In genomic region chr3:138323971-138324370, GRCh38 we compare ENCODE assay signal across 27 cellular contexts. TPM values are rescaled to one million over a fixed set of nuclear protein-coding genes. Genes with fewer than 3 reads are reported as not detected.
A peak's percentile ranks its signal among the peaks of the same experiment; 100 is the strongest.
DNase-seq lines count a peak whose midpoint lies in the region; ATAC-seq, FAIRE-seq and TF ChIP-seq lines count a peak whose summit lies in the region.
"Had no signal": no experiment of that assay in that cellular context is flagged by ENCODE, and none has a peak within 500 bp of the region (broad histone marks: within the 10 kb centered on the region; RNA-seq: fewer than 3 reads in every experiment).

No MANE protein-coding gene starts in this region.

- no peaks in the 10 kb centered on the region for H3K9me3 ChIP-seq in MG63

- H3K4me3 ChIP-seq in MG63: no peak overlapping the region
- H3K4me3 ChIP-seq in bronchial epithelial cell (ENCODE audit: low read depth, low read length): no peak overlapping the region
- H3K4me3 ChIP-seq: GM23338, K562 had no signal

- peaks cover 37% of the 10 kb centered on the region for H3K4me1 Mint-ChIP-seq in stimulated activated effector memory CD8-positive, alpha-beta T cell treated with anti-CD3 and anti-CD28 coated beads, Interleukin-12 subunit alpha, Interleukin-12 subunit beta, amount 100 ng/mL, for 72 hours

- ATAC-seq in stimulated activated effector memory CD8-positive, alpha-beta T cell treated with anti-CD3 and anti-CD28 coated beads, Interleukin-12 subunit alpha, Interleukin-12 subunit beta, amount 100 ng/mL, for 72 hours: no peak
- ATAC-seq: CD8-positive, alpha-beta T cell; GM23338; HepG2; K562 had no signal

- DNase-seq in NCI-H82 (lab: John Stamatoyannopoulos, UW) (peak; percentile 42), NCI-H82 treated with DMSO at 0.1 percent for 48 hours (lab: John Stamatoyannopoulos, UW; ENCODE audit: unreplicated experiment) (no peak), MG63 (peak; percentile 71), bronchial epithelial cell (ENCODE audit: low read depth) (peak; percentile 20), DMS153 (lab: John Stamatoyannopoulos, UW) (no peak), T-helper 9 cell (no peak)
- DNase-seq in stimulated activated effector memory CD8-positive, alpha-beta T cell treated with anti-CD3 and anti-CD28 coated beads, Interleukin-12 subunit alpha, Interleukin-12 subunit beta, amount 100 ng/mL, for 72 hours (ENCODE audit: low spot score in 2 of 2): no peak
- DNase-seq: AML-193; C1 segment of cervical spinal cord; Calu3; CD8-positive, alpha-beta T cell; EL; GF-D8; NCI-H1105; NCI-H2029 treated with DMSO at 0.1 percent for 48 hours; NCI-H2171 treated with DMSO at 0.1 percent for 48 hours; NCI-H510A treated with DMSO at 0.1 percent for 48 hours; NCI-H748 treated with DMSO at 0.1 percent for 48 hours; OCI-M1 had no signal

- H3K27me3 ChIP-seq in MG63 (no peaks in the 10 kb centered on the region; the same call in 1 of the 2 replicates), bronchial epithelial cell (ENCODE audit: control insufficient read depth, insufficient read depth, low read length) (no peaks in the 10 kb centered on the region)

- no peak overlapping the region for H3K4me3 Mint-ChIP-seq in stimulated activated effector memory CD8-positive, alpha-beta T cell treated with anti-CD3 and anti-CD28 coated beads, Interleukin-12 subunit alpha, Interleukin-12 subunit beta, amount 100 ng/mL, for 72 hours
- H3K4me3 Mint-ChIP-seq: CD8-positive, alpha-beta T cell; GM23338 had no signal

- no peaks in the 10 kb centered on the region for H3K36me3 Mint-ChIP-seq in stimulated activated effector memory CD8-positive, alpha-beta T cell treated with anti-CD3 and anti-CD28 coated beads, Interleukin-12 subunit alpha, Interleukin-12 subunit beta, amount 100 ng/mL, for 72 hours
- H3K36me3 Mint-ChIP-seq: CD8-positive, alpha-beta T cell had no signal

- TF ChIP-seq CTCF in bronchial epithelial cell (IDR thresholded peaks at IDR 0.05; ENCODE audit: insufficient read depth, low read length, severe bottlenecking): no peak

- H3K27ac Mint-ChIP-seq in stimulated activated effector memory CD8-positive, alpha-beta T cell treated with anti-CD3 and anti-CD28 coated beads, Interleukin-12 subunit alpha, Interleukin-12 subunit beta, amount 100 ng/mL, for 72 hours: peak overlapping the region; percentile 8
- H3K27ac Mint-ChIP-seq: CD8-positive, alpha-beta T cell; GM23338 had no signal

- no peaks in the 10 kb centered on the region for H3K9me3 Mint-ChIP-seq in stimulated activated effector memory CD8-positive, alpha-beta T cell treated with anti-CD3 and anti-CD28 coated beads, Interleukin-12 subunit alpha, Interleukin-12 subunit beta, amount 100 ng/mL, for 72 hours
- H3K9me3 Mint-ChIP-seq: CD8-positive, alpha-beta T cell; GM23338 had no signal

- H3K36me3 ChIP-seq in MG63: no peaks in the 10 kb centered on the region
- no peaks in the 10 kb centered on the region for H3K36me3 ChIP-seq in bronchial epithelial cell (ENCODE audit: control insufficient read depth, insufficient read depth, low read length)

- peak; percentile 64 for FAIRE-seq in bronchial epithelial cell (lab: Jason Lieb, UNC)
- FAIRE-seq: HepG2, K562, RCC 7860 had no signal

RNA-seq across cellular contexts. Expression of gene NME9, which starts 5.7 kb away (rescaled TPM):
- total RNA-seq in MG63 (2014; rRNA removed; shearing (Covaris generic); ENCODE audit: low replicate concordance): 3.1 TPM in 1 of 2 replicates, not detected in the other
- under 0.01 TPM in 1 of 2 replicates, not detected in the other for total RNA-seq in bronchial epithelial cell
- total RNA-seq: A172, Calu3, HepG2, HT-29, K562, Right ventricle myocardium inferior, SK-MEL-5 had no signal

RNA-seq across cellular contexts. Expression of gene MRAS, which starts 24.4 kb away (rescaled TPM):
- total RNA-seq in MG63 (2014; rRNA removed; shearing (Covaris generic); ENCODE audit: low replicate concordance): 11.0 and 23.4 TPM in 2 replicates
- 2.9 and 3.2 TPM in 2 replicates for total RNA-seq in bronchial epithelial cell
- total RNA-seq: CD8-positive, alpha-beta T cell had no signal

Comparison
In these comparisons a context has a peak if more than half of its experiments do, and no peak if none do; other contexts are left out.
1. DNase-seq: peak in NCI-H82 (single experiment), MG63 (single experiment) and bronchial epithelial cell (single experiment); none in NCI-H82 treated with DMSO at 0.1 percent for 48 hours (single experiment), stimulated activated effector memory CD8-positive, alpha-beta T cell treated with anti-CD3 and anti-CD28 coated beads, Interleukin-12 subunit alpha, Interleukin-12 subunit beta, amount 100 ng/mL, for 72 hours (0 of 2), DMS153 (single experiment) and T-helper 9 cell (single experiment).